ENCODE assay signal across 27 cellular contexts in genomic region chr2:199818754-199819153, GRCh38. TPM values are rescaled to one million over a fixed set of nuclear protein-coding genes. Genes with fewer than 3 reads are reported as not detected.
"Had no signal": no experiment of that assay in that cellular context is flagged by ENCODE, and none has a peak within 500 bp of the region (broad histone marks: within the 10 kb centered on the region; RNA-seq: fewer than 3 reads in every experiment).

No MANE protein-coding gene starts in this region.

- H3K4me3 ChIP-seq: adrenal gland, body of pancreas, Peyer's patch, SJSA1 had no signal

- H3K36me3 ChIP-seq: adrenal gland, Peyer's patch, SJSA1 had no signal

- ATAC-seq: activated CD4-positive, alpha-beta T cell treated with anti-CD3 and anti-CD28 coated beads for 36 hours; activated CD4-positive, CD25-positive, alpha-beta regulatory T cell treated with anti-CD3 and anti-CD28 coated beads, Interleukin-2, amount 50 U/mL, for 24 hours; activated CD8-positive, alpha-beta T cell treated with anti-CD3 and anti-CD28 coated beads, Interleukin-2, amount 10 ng/mL, durations not matched to agents 7 days and 5 days; activated naive CD4-positive, alpha-beta T cell treated with anti-CD3 and anti-CD28 coated beads, Interleukin-2, amount 50 U/mL, for 72 hours; body of pancreas; PC-3; WTC11 had no signal

- H3K4me2 ChIP-seq: KMS-11, SK-N-SH had no signal

- H3K27ac ChIP-seq: adrenal gland, body of pancreas, KMS-11, Peyer's patch, SJSA1 had no signal

- FAIRE-seq: astrocyte had no signal

- DNase-seq: activated CD4-positive, alpha-beta T cell treated with anti-CD3 and anti-CD28 coated beads for 36 hours; activated CD4-positive, alpha-beta T cell treated with anti-CD3 and anti-CD28 coated beads, Interleukin-2, amount 10 ng/mL, durations not matched to agents 7 days and 5 days; activated CD4-positive, alpha-beta T cell treated with anti-CD3 and anti-CD28 coated beads, Interleukin-2, amount 50 U/mL, for 48 hours; activated CD8-positive, alpha-beta T cell treated with anti-CD3 and anti-CD28 coated beads, Interleukin-2, amount 10 ng/mL, durations not matched to agents 7 days and 5 days; activated gamma-delta T cell treated with Interleukin-2 at 50 U/mL for 16 hours; activated naive CD4-positive, alpha-beta T cell treated with anti-CD3 and anti-CD28 coated beads for 36 hours; activated T-cell treated with anti-CD3 and anti-CD28 coated beads, Interleukin-2, amount 50 U/mL, for 24 hours; adrenal gland; body of pancreas; central memory CD4-positive, alpha-beta T cell; MM.1S; NCI-H1092; NCI-H1436 treated with DMSO at 0.1 percent for 48 hours; NCI-H1694 treated with DMSO at 0.1 percent for 48 hours; NCI-H524; NK-92 treated with Interleukin-12 subunit alpha and Interleukin-12 subunit beta, amount 100 ng/mL, for 24 hours; PC-3; Peyer's patch; RPMI8226; SHP77 treated with DMSO at 0.1 percent for 48 hours; SK-N-SH had no signal

- H3K9me3 ChIP-seq: adrenal gland, body of pancreas, Peyer's patch, SJSA1, SK-N-SH had no signal

- H3K27me3 ChIP-seq: adrenal gland, body of pancreas, Peyer's patch had no signal

- H3K4me1 ChIP-seq: adrenal gland, body of pancreas, Peyer's patch, SJSA1 had no signal

- H3K9ac ChIP-seq: KMS-11, SK-N-SH had no signal

RNA-seq across cellular contexts. Expression of gene FTCDNL1, which starts 32.2 kb away (rescaled TPM):
- total RNA-seq: SJSA1 had no signal
- polyA plus RNA-seq: SK-N-SH had no signal
